In genomic region chr19:16384688-16385087, GRCh38 we compare ENCODE assay signal across 18 cellular contexts.
DNase-seq lines count a peak whose midpoint lies in the region; ATAC-seq and TF ChIP-seq lines count a peak whose summit lies in the region.
"Had no signal": no experiment of that assay in that cellular context is flagged by ENCODE, and none has a peak within 500 bp of the region (broad histone marks: within the 10 kb centered on the region; RNA-seq: fewer than 3 reads in every experiment).

No MANE protein-coding gene starts in this region.

- H3K27ac ChIP-seq in cardiac muscle cell = peak overlapping the region; percentile 63
- H3K27ac ChIP-seq in right atrium auricular region = peak overlapping the region; percentile 91
- H3K27ac ChIP-seq in osteoblast (ENCODE audit: low read depth, low read length) = no peak overlapping the region
- H3K27ac ChIP-seq: vagina had no signal

- H3K36me3 ChIP-seq in cardiac muscle cell (peaks cover 18% of the 10 kb centered on the region), right atrium auricular region (peaks cover 48% of the 10 kb centered on the region), osteoblast (ENCODE audit: insufficient read depth, low read length) (peaks cover 30% of the 10 kb centered on the region)

- TF ChIP-seq CTCF in cardiac muscle cell (IDR thresholded peaks at IDR 0.05; ENCODE audit: low read depth, low read length) (no peak), right atrium auricular region (IDR thresholded peaks at IDR 0.05) (no peak), osteoblast (IDR thresholded peaks at IDR 0.05; ENCODE audit: extremely low read depth, low read depth, low read length) (no peak)

- peaks cover 4% of the 10 kb centered on the region for H3K79me2 ChIP-seq in osteoblast (ENCODE audit: insufficient read depth, low read length)

- intact Hi-C loops in left cardiac atrium (cut with DNase I) = loop anchor here (5.0 to 10.0 kb wide), 4 partner anchors 42 to 137 kb away; no protein-coding TSS in a partner anchor

- peak in 1 of 2 donors; percentile 37 for DNase-seq in cardiac muscle cell (ENCODE audit: low read depth in 1 of 2, low spot score in 1 of 2)
- no peak for DNase-seq in left cardiac atrium
- no peak for DNase-seq in right atrium auricular region (ENCODE audit: low spot score)
- peak; percentile 38 for DNase-seq in osteoblast (ENCODE audit: insufficient read length, low spot score, missing footprints)
- no peak for DNase-seq in NCI-H2107 (lab: John Stamatoyannopoulos, UW)
- no peak for DNase-seq in NOMO-1 (lab: John Stamatoyannopoulos, UW; ENCODE audit: unreplicated experiment in 2 of 2)
- DNase-seq in superior temporal gyrus (ENCODE audit: extremely low spot score) = no peak
- no peak for DNase-seq in stimulated activated CD4-positive, alpha-beta T cell treated with anti-CD3 and anti-CD28 coated beads, Interleukin-2, amount 100 ng/mL, for 24 hours
- DNase-seq: activated naive CD4-positive, alpha-beta T cell treated with anti-CD3 and anti-CD28 coated beads, Interleukin-2, amount 50 U/mL, for 16 hours; activated T-cell treated with anti-CD3 and anti-CD28 coated beads, Interleukin-2, amount 50 U/mL, for 48 hours; anterior cingulate cortex; HCEC 1CT; left colon; NCI-H1694 had no signal

- peaks cover 7% of the 10 kb centered on the region for H4K20me1 ChIP-seq in osteoblast (ENCODE audit: insufficient read depth, low read length)

- H3K4me2 ChIP-seq in osteoblast (ENCODE audit: insufficient read depth, low read length) = no peak overlapping the region

- H3K4me1 ChIP-seq in cardiac muscle cell (ENCODE audit: low read depth) (peaks cover 31% of the 10 kb centered on the region), right atrium auricular region (peaks cover 0 to 53% of the 10 kb centered on the region in 2 donors), osteoblast (ENCODE audit: insufficient read depth, low read length) (peaks cover 21% of the 10 kb centered on the region)

- no peak overlapping the region for H2AFZ ChIP-seq in osteoblast (ENCODE audit: low read length)

- H3K4me3 ChIP-seq in cardiac muscle cell = no peak overlapping the region
- no peak overlapping the region for H3K4me3 ChIP-seq in right atrium auricular region
- no peak overlapping the region for H3K4me3 ChIP-seq in osteoblast (ENCODE audit: insufficient read depth, low read length)
- H3K4me3 ChIP-seq: BLaER1 treated with 17β-estradiol and CSF1 and Interleukin-3, amounts not matched to agents 10 nM and 100 nM; dorsolateral prefrontal cortex; vagina had no signal

- H3K9me3 ChIP-seq in cardiac muscle cell (ENCODE audit: low read depth) (no peaks in the 10 kb centered on the region), right atrium auricular region (peaks cover 0 to 5% of the 10 kb centered on the region in 2 donors), osteoblast (ENCODE audit: low read depth, low read length) (no peaks in the 10 kb centered on the region)
- H3K9me3 ChIP-seq: vagina had no signal

- no peaks in the 10 kb centered on the region for H3K27me3 ChIP-seq in cardiac muscle cell
- H3K27me3 ChIP-seq in right atrium auricular region = no peaks in the 10 kb centered on the region
- H3K27me3 ChIP-seq in osteoblast (ENCODE audit: insufficient read depth, low read length) = no peaks in the 10 kb centered on the region
- H3K27me3 ChIP-seq: BLaER1 treated with 17β-estradiol and CSF1 and Interleukin-3, amounts not matched to agents 10 nM and 100 nM; dorsolateral prefrontal cortex; vagina had no signal

- ATAC-seq in left cardiac atrium = no peak
- ATAC-seq: HepG2, left colon had no signal
